Comparison of ENCODE assay signal across 8 cellular contexts in the genomic region with DNA sequence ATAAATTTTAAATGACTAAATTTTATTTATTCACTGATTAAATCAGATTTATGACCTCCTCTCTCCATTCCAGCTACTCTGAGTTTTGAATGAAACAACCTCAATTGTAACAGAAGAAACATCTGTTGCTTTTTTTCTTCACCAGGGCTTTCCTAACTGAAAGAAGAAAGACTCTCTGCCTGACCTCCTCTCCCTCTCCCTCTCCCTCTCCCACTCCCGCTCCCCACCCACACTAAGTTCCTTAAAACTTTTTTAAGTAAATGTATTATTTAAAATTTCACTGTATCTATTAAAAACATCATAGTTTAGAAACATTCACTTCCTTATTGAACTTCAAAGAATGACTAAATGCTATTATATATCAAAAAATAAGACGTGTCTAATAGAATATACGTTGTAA.
DNase-seq lines count a peak whose midpoint lies in the region; ATAC-seq and TF ChIP-seq lines count a peak whose summit lies in the region.

No MANE protein-coding gene starts in this region.

- TF ChIP-seq CTCF in DOHH2 (IDR thresholded peaks at IDR 0.05; ENCODE audit: low read depth, low read length, poor library complexity, severe bottlenecking) (no peak), neural progenitor cell (IDR thresholded peaks at IDR 0.05) (no peak), adrenal gland (IDR thresholded peaks at IDR 0.05) (no peak)

- peaks cover 21% of the 10 kb centered on the region for H3F3A ChIP-seq in DOHH2 (ENCODE audit: control insufficient read depth, insufficient read depth)
- H3F3A ChIP-seq in neural progenitor cell (ENCODE audit: low read depth), result peaks cover 24% of the 10 kb centered on the region

- ATAC-seq in HG03280 (IDR thresholded peaks at IDR 0.05; ENCODE audit: unreplicated experiment), result no peak

- H3K27ac ChIP-seq in DOHH2 (ENCODE audit: low read depth, low read length), result peak overlapping the region; percentile 68
- H3K27ac ChIP-seq in duodenal mucosa (ENCODE audit: low read depth, low read length), result no peak overlapping the region
- H3K27ac ChIP-seq in neural progenitor cell, result peak overlapping the region; percentile 77
- H3K27ac ChIP-seq in adrenal gland, result no peak overlapping the region

- 0 out of 2 replicates have a peak, but pooled peaks cover 2% of the 10 kb centered on the region for H4K20me1 ChIP-seq in DOHH2 (ENCODE audit: control insufficient read depth, insufficient read depth, low read depth, low read length)
- H4K20me1 ChIP-seq in neural progenitor cell (ENCODE audit: low read depth), result peaks cover 6% of the 10 kb centered on the region

- H3K36me3 ChIP-seq in DOHH2 (ENCODE audit: control insufficient read depth, low read length) (peaks cover 31% of the 10 kb centered on the region), duodenal mucosa (ENCODE audit: control insufficient read depth in 1 of 2, insufficient read depth in 2 of 2, low read length in 2 of 2) (no peaks in the 10 kb centered on the region), neural progenitor cell (no peaks in the 10 kb centered on the region), adrenal gland (replicated peaks in 1 of 2) (no peaks in the 10 kb centered on the region)

- intact Hi-C loops in adrenal gland (cut with DNase I), result no loop called here

- H3K9me3 ChIP-seq in DOHH2 (ENCODE audit: control insufficient read depth, insufficient read depth, low read length) (no peaks in the 10 kb centered on the region), duodenal mucosa (ENCODE audit: control insufficient read depth in 1 of 2, low read length in 2 of 2) (no peaks in the 10 kb centered on the region), neural progenitor cell (ENCODE audit: low read depth) (no peaks in the 10 kb centered on the region), adrenal gland (replicated peaks in 1 of 3) (no peaks in the 10 kb centered on the region)

- peaks cover 16% of the 10 kb centered on the region for H3K36me3 Mint-ChIP-seq in neural progenitor cell

- peaks cover 22% of the 10 kb centered on the region for H3K4me1 Mint-ChIP-seq in neural progenitor cell

- H3K27me3 ChIP-seq in DOHH2 (ENCODE audit: control insufficient read depth, low read length) (no peaks in the 10 kb centered on the region), duodenal mucosa (ENCODE audit: control insufficient read depth in 1 of 2, insufficient read depth in 2 of 2, low read length in 2 of 2) (no peaks in the 10 kb centered on the region), neural progenitor cell (no peaks in the 10 kb centered on the region), adrenal gland (no peaks in the 10 kb centered on the region)

- peak overlapping the region; percentile 92 for H3K4me3 Mint-ChIP-seq in neural progenitor cell

- no peaks in the 10 kb centered on the region for H3K27me3 Mint-ChIP-seq in neural progenitor cell (ENCODE audit: insufficient read depth, low read depth)

- H3K27ac Mint-ChIP-seq in neural progenitor cell, result peak overlapping the region; percentile 93

- H3K9me3 Mint-ChIP-seq in neural progenitor cell, result no peaks in the 10 kb centered on the region

- H3K4me1 ChIP-seq in DOHH2 (ENCODE audit: control insufficient read depth, low read length) (peaks cover 67% of the 10 kb centered on the region), duodenal mucosa (ENCODE audit: control insufficient read depth in 1 of 2, insufficient read depth in 2 of 2, low read length in 2 of 2) (peaks cover 3 to 27% of the 10 kb centered on the region in 2 donors), neural progenitor cell (peaks cover 18% of the 10 kb centered on the region), adrenal gland (replicated peaks in 1 of 2) (peaks cover 0 to 14% of the 10 kb centered on the region in 2 donors)

- H3K4me3 ChIP-seq in DOHH2 (ENCODE audit: low read length) (peak overlapping the region; percentile 79), duodenal mucosa (ENCODE audit: low read depth in 1 of 2, low read length in 2 of 2) (peak overlapping the region; percentile 81), neural progenitor cell (peak overlapping the region; percentile 96), adrenal gland (peak overlapping the region in 2 of 4 donors; percentile 21 to 67)

- TF ChIP-seq POLR2A in adrenal gland (IDR thresholded peaks at IDR 0.05), result no peak

- H3K79me2 ChIP-seq in DOHH2 (ENCODE audit: control insufficient read depth, low read length) (peaks cover 66% of the 10 kb centered on the region), neural progenitor cell (ENCODE audit: low read depth) (peaks cover 64% of the 10 kb centered on the region)

- no peaks in the 10 kb centered on the region for H3K9me2 ChIP-seq in DOHH2 (replicated peaks; ENCODE audit: control insufficient read depth, low read length)

- DNase-seq in LHCN-M2 (ENCODE audit: low read depth) (peak; percentile 48), neural progenitor cell (ENCODE audit: low spot score) (peak; percentile 34), epidermal melanocyte (ENCODE audit: insufficient read length, low spot score) (no peak), adrenal gland (no peak), EL (no peak)

- no peak overlapping the region for H2AFZ ChIP-seq in neural progenitor cell (replicated peaks)

- WGBS in adrenal gland, 4 donors, result 3 to 7% (median 5%) methylated on average over 3 of the region's 3 CpGs

- H3K4me2 ChIP-seq in DOHH2 (ENCODE audit: low read length) (peak overlapping the region; percentile 78), neural progenitor cell (peak overlapping the region; percentile 89)

- H3K9ac ChIP-seq in duodenal mucosa (ENCODE audit: low read depth in 1 of 2, low read length in 2 of 2) (peak overlapping the region in 1 of 2 donors; percentile 73), neural progenitor cell (peak overlapping the region; percentile 62)

Comparison
In these comparisons a context has a peak if more than half of its experiments do, and no peak if none do; other contexts are left out.
1. H3K27ac ChIP-seq: peak in DOHH2 (single experiment) and neural progenitor cell (single experiment); none in duodenal mucosa (single experiment) and adrenal gland (0 of 5).
2. DNase-seq: peak in LHCN-M2 (single experiment) and neural progenitor cell (single experiment); none in epidermal melanocyte (single experiment), adrenal gland (0 of 7) and EL (single experiment).